Comparison of ENCODE assay signal across 17 cellular contexts in genomic region chr17:34644941-34645550, GRCh38.
DNase-seq lines count a peak whose midpoint lies in the region; ATAC-seq, FAIRE-seq and TF ChIP-seq lines count a peak whose summit lies in the region.
"Had no signal": no experiment of that assay in that cellular context is flagged by ENCODE, and none has a peak within 500 bp of the region (broad histone marks: within the 10 kb centered on the region; RNA-seq: fewer than 3 reads in every experiment).

No MANE protein-coding gene starts in this region.

- H2AK5ac ChIP-seq in IMR-90 (ENCODE audit: low read depth, low read length), result no peak overlapping the region

- H3K4me1 ChIP-seq in IMR-90 (ENCODE audit: control insufficient read depth, insufficient read depth, low read length), result no peaks in the 10 kb centered on the region
- H3K4me1 ChIP-seq in Peyer's patch, result no peaks in the 10 kb centered on the region

- TF ChIP-seq CTCF in IMR-90 (conservative IDR thresholded peaks at IDR 0.05; ENCODE audit: low read depth, low read length), result no peak
- TF ChIP-seq CTCF in Peyer's patch (IDR thresholded peaks at IDR 0.05), result no peak

- H2BK5ac ChIP-seq in IMR-90 (ENCODE audit: low read depth, low read length, poor library complexity, severe bottlenecking), result no peak overlapping the region

- H3K4me3 ChIP-seq in IMR-90 (ENCODE audit: insufficient read depth, low read depth, low read length) (no peak overlapping the region), Peyer's patch (no peak overlapping the region)

- no peak overlapping the region for H3K4ac ChIP-seq in IMR-90 (ENCODE audit: low read depth, low read length)

- WGBS in IMR-90 (ENCODE audit: extremely low coverage in 2 of 2, insufficient read length in 1 of 2), 2 experiments, result no CpG with 5 or more reads among the region's 3 CpGs

- no peak overlapping the region for H3K9ac ChIP-seq in IMR-90 (ENCODE audit: low read depth, low read length)

- H3K27ac ChIP-seq in IMR-90 (ENCODE audit: insufficient read depth, low read length), result no peak overlapping the region
- H3K27ac ChIP-seq in Peyer's patch, result no peak overlapping the region
- H3K27ac ChIP-seq: HL-60, RWPE1 had no signal

- H3K9me1 ChIP-seq in IMR-90 (ENCODE audit: insufficient read depth, low read length), result no peaks in the 10 kb centered on the region

- peak overlapping the region; percentile 58 for H2AK9ac ChIP-seq in IMR-90 (replicated peaks; ENCODE audit: low read depth, low read length, poor library complexity)

- POLR2A ChIA-PET in IMR-90 (lab: Charles Lee; ENCODE audit: unreplicated experiment), result no interaction called here

- H2AFZ ChIP-seq in IMR-90 (replicated peaks; ENCODE audit: low read length, poor library complexity), result no peak overlapping the region

- no peaks in the 10 kb centered on the region for H4K20me1 ChIP-seq in IMR-90 (ENCODE audit: insufficient read depth, low read length)

- no peak for TF ChIP-seq RAD21 in IMR-90 (IDR thresholded peaks at IDR 0.05; ENCODE audit: low read length)

- no peak overlapping the region for H3K4me2 ChIP-seq in IMR-90 (ENCODE audit: low read depth, low read length)

- no peaks in the 10 kb centered on the region for H3K36me3 ChIP-seq in IMR-90 (ENCODE audit: control insufficient read depth, insufficient read depth, low read length)
- H3K36me3 ChIP-seq in Peyer's patch, result no peaks in the 10 kb centered on the region

- no peak for TF ChIP-seq POLR2A in IMR-90 (IDR thresholded peaks at IDR 0.05; ENCODE audit: low read depth, low read length)
- no peak for TF ChIP-seq POLR2A in Peyer's patch (IDR thresholded peaks at IDR 0.05)

- BruUV-seq in IMR-90 (replicated peaks; lab: Mats Ljungman, UMichigan), result no TSS peak

- H2BK120ac ChIP-seq in IMR-90 (ENCODE audit: low read depth, low read length), result no peak overlapping the region

- no peak overlapping the region for H4K91ac ChIP-seq in IMR-90 (ENCODE audit: insufficient read depth, low read depth, low read length)

- FAIRE-seq in GM19239 (lab: Jason Lieb, UNC), result no peak
- FAIRE-seq: H54 had no signal

- no peak overlapping the region for H2BK20ac ChIP-seq in IMR-90 (ENCODE audit: low read depth, low read length)

- H3K14ac ChIP-seq in IMR-90 (replicated peaks; ENCODE audit: low read depth, low read length), result no peak overlapping the region

- H3K18ac ChIP-seq in IMR-90 (ENCODE audit: low read depth, low read length), result no peak overlapping the region

- DNase-seq in NCI-H2107 treated with DMSO at 0.1 percent for 48 hours (lab: John Stamatoyannopoulos, UW; ENCODE audit: unreplicated experiment) (peak; percentile 19), NCI-H2107 (lab: John Stamatoyannopoulos, UW) (no peak), IMR-90 (no peak), SK-N-DZ (ENCODE audit: low spot score) (peak; percentile 44), retina (peak; percentile 48), NCI-H146 treated with DMSO at 0.1 percent for 48 hours (lab: John Stamatoyannopoulos, UW; ENCODE audit: unreplicated experiment) (no peak), GM19239 (ENCODE audit: insufficient read length, low spot score) (no peak), Peyer's patch (no peak)
- DNase-seq: 8988T; CD4-positive, alpha-beta memory T cell; NCI-H1436 treated with DMSO at 0.1 percent for 48 hours; NCI-H748 treated with DMSO at 0.1 percent for 48 hours; PC-3; SIG-M5 had no signal

- H3K56ac ChIP-seq in IMR-90 (ENCODE audit: extremely low read depth, insufficient read depth, low read length), result no peak overlapping the region

- in situ Hi-C loops in IMR-90 (cut with MboI; ENCODE audit: low sequenced_read_pairs), result loop anchor here (5.0 to 25.0 kb wide), 2 partner anchors 223 to 467 kb away; partner anchors contain the start of genes FNDC8 and RAD51D

- H4K5ac ChIP-seq in IMR-90 (ENCODE audit: low read depth, low read length), result no peak overlapping the region

- ATAC-seq in IMR-90 (ENCODE audit: low read depth), result no peak
- ATAC-seq: PC-3 had no signal

- H3K9me3 ChIP-seq in IMR-90 (ENCODE audit: control insufficient read depth, insufficient read depth, low read length), result no peaks in the 10 kb centered on the region
- no peaks in the 10 kb centered on the region for H3K9me3 ChIP-seq in Peyer's patch

- H3K23ac ChIP-seq in IMR-90 (ENCODE audit: low read depth, low read length), result no peak overlapping the region

- intact Hi-C loops in IMR-90 (cut with micrococcal nuclease), result no loop called here

- dilution Hi-C loops in IMR-90 (cut with HindIII; ENCODE audit: low sequenced_read_pairs, unreplicated experiment), result no loop called here

- H4K8ac ChIP-seq in IMR-90 (ENCODE audit: low read depth in 2 of 2, low read length in 2 of 2), result no peak overlapping the region

- no peaks in the 10 kb centered on the region for H3K79me1 ChIP-seq in IMR-90 (ENCODE audit: low read depth in 1 of 2, low read length in 2 of 2)

- peaks cover 2% of the 10 kb centered on the region; the same call in 1 of the 2 replicates for H3K27me3 ChIP-seq in IMR-90 (ENCODE audit: control insufficient read depth, insufficient read depth, low read length)
- no peaks in the 10 kb centered on the region for H3K27me3 ChIP-seq in Peyer's patch

- H2BK15ac ChIP-seq in IMR-90 (ENCODE audit: low read depth, low read length), result no peak overlapping the region

- CTCF ChIA-PET in IMR-90 (lab: Yijun Ruan, JAX), result no interaction called here

TF ChIP-seq in IMR-90, 13 proteins besides CTCF, POLR2A, EP300 and RAD21:
- TF ChIP-seq MXI1 (IDR thresholded peaks at IDR 0.05; ENCODE audit: borderline replicate concordance, low read depth, low read length) (no peak), ELK1 (IDR thresholded peaks at IDR 0.05; ENCODE audit: borderline replicate concordance, low read depth, low read length) (no peak), RFX5 (IDR thresholded peaks at IDR 0.05; ENCODE audit: low read depth, low read length) (no peak), NFE2L2 (IDR thresholded peaks at IDR 0.05; ENCODE audit: low read depth, low read length) (no peak), MAFK (IDR thresholded peaks at IDR 0.05; ENCODE audit: low read depth, low read length) (no peak), BHLHE40 (IDR thresholded peaks at IDR 0.05; ENCODE audit: low read depth, low read length) (no peak), SMC3 (IDR thresholded peaks at IDR 0.05; ENCODE audit: low read depth, low read length) (no peak), RCOR1 (IDR thresholded peaks at IDR 0.05; ENCODE audit: insufficient replicate concordance, low read length) (no peak), CEBPB (IDR thresholded peaks at IDR 0.05; ENCODE audit: low read depth, low read length) (no peak)
TF ChIP-seq in IMR-90: peak in this region for 0.

Comparison
In these comparisons a context has a peak if more than half of its experiments do, and no peak if none do; other contexts are left out.
1. DNase-seq: peak in NCI-H2107 treated with DMSO at 0.1 percent for 48 hours (single experiment), SK-N-DZ (single experiment) and retina (single experiment); none in NCI-H2107 (single experiment), IMR-90 (single experiment), NCI-H146 treated with DMSO at 0.1 percent for 48 hours (single experiment), GM19239 (single experiment) and Peyer's patch (0 of 3).